In genomic region chr2:36337354-36337753, GRCh38 we compare ENCODE assay signal across 2 cellular contexts.
TF ChIP-seq lines count a peak whose summit lies in the region.

No MANE protein-coding gene starts in this region.

TF ChIP-seq in IMR-90, 13 proteins besides CTCF, POLR2A, EP300 and RAD21 (continued from another document):
- TF ChIP-seq USF2 (IDR thresholded peaks at IDR 0.05; ENCODE audit: low read depth, low read length) (no peak), RCOR1 (IDR thresholded peaks at IDR 0.05; ENCODE audit: insufficient replicate concordance, low read length) (no peak), MXI1 (IDR thresholded peaks at IDR 0.05; ENCODE audit: borderline replicate concordance, low read depth, low read length) (no peak), MAFK (IDR thresholded peaks at IDR 0.05; ENCODE audit: low read depth, low read length) (no peak), BHLHE40 (IDR thresholded peaks at IDR 0.05; ENCODE audit: low read depth, low read length) (no peak)

TF ChIP-seq in WTC11, 78 proteins besides CTCF, POLR2A, EP300 and RAD21 (continued from another document):
- TF ChIP-seq, protein P1, sequence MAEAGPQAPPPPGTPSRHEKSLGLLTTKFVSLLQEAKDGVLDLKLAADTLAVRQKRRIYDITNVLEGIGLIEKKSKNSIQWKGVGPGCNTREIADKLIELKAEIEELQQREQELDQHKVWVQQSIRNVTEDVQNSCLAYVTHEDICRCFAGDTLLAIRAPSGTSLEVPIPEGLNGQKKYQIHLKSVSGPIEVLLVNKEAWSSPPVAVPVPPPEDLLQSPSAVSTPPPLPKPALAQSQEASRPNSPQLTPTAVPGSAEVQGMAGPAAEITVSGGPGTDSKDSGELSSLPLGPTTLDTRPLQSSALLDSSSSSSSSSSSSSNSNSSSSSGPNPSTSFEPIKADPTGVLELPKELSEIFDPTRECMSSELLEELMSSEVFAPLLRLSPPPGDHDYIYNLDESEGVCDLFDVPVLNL (CRISPR knock-in tag; IDR thresholded peaks at IDR 0.05; ENCODE audit: borderline replicate concordance, low read depth), result no peak
- no peak for TF ChIP-seq ZNF532 (CRISPR knock-in tag; IDR thresholded peaks at IDR 0.05; ENCODE audit: borderline replicate concordance)
- TF ChIP-seq SMAD3 (CRISPR knock-in tag; IDR thresholded peaks at IDR 0.05; ENCODE audit: borderline replicate concordance), result no peak
- no peak for TF ChIP-seq SMAD4 (CRISPR knock-in tag; IDR thresholded peaks at IDR 0.05)
- no peak for TF ChIP-seq HMGA2 (CRISPR knock-in tag; IDR thresholded peaks at IDR 0.05)
- TF ChIP-seq USF2 (CRISPR knock-in tag; IDR thresholded peaks at IDR 0.05), result no peak
- no peak for TF ChIP-seq FOXP4 (CRISPR knock-in tag; IDR thresholded peaks at IDR 0.05)
- TF ChIP-seq IRF2 (CRISPR knock-in tag; IDR thresholded peaks at IDR 0.05; ENCODE audit: borderline replicate concordance, low read depth), result no peak
- TF ChIP-seq, protein P2, sequence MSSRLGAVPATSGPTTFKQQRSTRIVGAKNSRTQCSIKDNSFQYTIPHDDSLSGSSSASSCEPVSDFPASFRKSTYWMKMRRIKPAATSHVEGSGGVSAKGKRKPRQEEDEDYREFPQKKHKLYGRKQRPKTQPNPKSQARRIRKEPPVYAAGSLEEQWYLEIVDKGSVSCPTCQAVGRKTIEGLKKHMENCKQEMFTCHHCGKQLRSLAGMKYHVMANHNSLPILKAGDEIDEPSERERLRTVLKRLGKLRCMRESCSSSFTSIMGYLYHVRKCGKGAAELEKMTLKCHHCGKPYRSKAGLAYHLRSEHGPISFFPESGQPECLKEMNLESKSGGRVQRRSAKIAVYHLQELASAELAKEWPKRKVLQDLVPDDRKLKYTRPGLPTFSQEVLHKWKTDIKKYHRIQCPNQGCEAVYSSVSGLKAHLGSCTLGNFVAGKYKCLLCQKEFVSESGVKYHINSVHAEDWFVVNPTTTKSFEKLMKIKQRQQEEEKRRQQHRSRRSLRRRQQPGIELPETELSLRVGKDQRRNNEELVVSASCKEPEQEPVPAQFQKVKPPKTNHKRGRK (CRISPR knock-in tag; IDR thresholded peaks at IDR 0.05; ENCODE audit: borderline replicate concordance), result no peak
- TF ChIP-seq ZNF281 (CRISPR knock-in tag; IDR thresholded peaks at IDR 0.05), result no peak
- TF ChIP-seq ETV6 (CRISPR knock-in tag; IDR thresholded peaks at IDR 0.05), result no peak
- no peak for TF ChIP-seq ARID4B (CRISPR knock-in tag; IDR thresholded peaks at IDR 0.05; ENCODE audit: borderline replicate concordance)
- no peak for TF ChIP-seq ZNF263 (CRISPR knock-in tag; IDR thresholded peaks at IDR 0.05; ENCODE audit: low read depth)
- TF ChIP-seq, protein P3, sequence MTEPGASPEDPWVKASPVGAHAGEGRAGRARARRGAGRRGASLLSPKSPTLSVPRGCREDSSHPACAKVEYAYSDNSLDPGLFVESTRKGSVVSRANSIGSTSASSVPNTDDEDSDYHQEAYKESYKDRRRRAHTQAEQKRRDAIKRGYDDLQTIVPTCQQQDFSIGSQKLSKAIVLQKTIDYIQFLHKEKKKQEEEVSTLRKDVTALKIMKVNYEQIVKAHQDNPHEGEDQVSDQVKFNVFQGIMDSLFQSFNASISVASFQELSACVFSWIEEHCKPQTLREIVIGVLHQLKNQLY (CRISPR knock-in tag; IDR thresholded peaks at IDR 0.05), result no peak
